Comparison of ENCODE assay signal across 7 cellular contexts in the genomic region with DNA sequence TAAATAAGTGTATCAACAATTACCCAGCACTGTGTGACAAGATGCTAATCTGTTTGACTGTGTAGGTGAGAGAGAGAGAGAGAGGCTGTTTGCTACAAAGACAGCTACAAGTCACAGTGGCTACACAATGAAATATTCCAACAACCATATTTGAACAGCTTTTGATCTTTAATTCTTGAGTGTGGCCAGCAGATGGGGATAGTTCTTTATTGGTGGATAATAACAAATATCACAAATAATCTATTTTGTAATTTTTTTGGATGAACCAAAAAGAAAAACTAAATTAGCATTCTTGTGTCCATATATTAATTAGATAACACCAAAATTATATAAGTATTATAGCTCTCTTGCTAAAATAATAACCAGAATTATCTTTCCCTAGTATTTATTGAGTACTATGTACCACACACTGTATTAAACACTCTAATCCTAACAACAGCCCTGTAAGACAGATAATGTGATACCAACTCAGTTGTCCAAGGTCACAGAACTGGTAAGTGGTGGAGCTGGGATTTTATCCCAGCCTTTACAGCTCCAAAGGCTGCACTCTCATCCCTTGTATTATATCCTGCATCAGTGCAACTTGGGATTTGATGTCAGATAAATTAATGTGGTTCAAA.
DNase-seq lines count a peak whose midpoint lies in the region; ATAC-seq, FAIRE-seq and TF ChIP-seq lines count a peak whose summit lies in the region.

No MANE protein-coding gene starts in this region.

- H3K9ac ChIP-seq in neural cell (ENCODE audit: low read length) = no peak overlapping the region

- no peaks in the 10 kb centered on the region for H3K9me3 Mint-ChIP-seq in activated T-helper 17 cell treated with anti-CD3 and anti-CD28 coated beads, Interleukin-2, amount 50 U/mL, for 72 hours

- no peak overlapping the region for H3K4me3 ChIP-seq in brain microvascular endothelial cell (ENCODE audit: low read depth, low read length)
- no peak overlapping the region for H3K4me3 ChIP-seq in neural cell (ENCODE audit: low read length)

- H3K27me3 ChIP-seq in brain microvascular endothelial cell (replicated peaks) = no peaks in the 10 kb centered on the region
- no peaks in the 10 kb centered on the region for H3K27me3 ChIP-seq in neural cell (ENCODE audit: insufficient read depth, low read depth, low read length)

- H3K27ac ChIP-seq in brain microvascular endothelial cell (no peak overlapping the region), neural cell (ENCODE audit: low read length) (no peak overlapping the region), caudate nucleus (ENCODE audit: low read depth, low read length) (no peak overlapping the region)

- in situ Hi-C loops in brain microvascular endothelial cell (cut with HindIII; ENCODE audit: low pct_ligation_motif_present, low sequenced_read_pairs) = no loop called here

- H3K4me3 Mint-ChIP-seq in activated T-helper 17 cell treated with anti-CD3 and anti-CD28 coated beads, Interleukin-2, amount 50 U/mL, for 72 hours = no peak overlapping the region

- no peak for ATAC-seq in activated T-helper 17 cell treated with anti-CD3 and anti-CD28 coated beads, Interleukin-2, amount 50 U/mL, for 72 hours (replicated peaks)

- peaks cover 9% of the 10 kb centered on the region for H3K27me3 Mint-ChIP-seq in activated T-helper 17 cell treated with anti-CD3 and anti-CD28 coated beads, Interleukin-2, amount 50 U/mL, for 72 hours

- H3K36me3 ChIP-seq in brain microvascular endothelial cell (replicated peaks) (no peaks in the 10 kb centered on the region), neural cell (ENCODE audit: insufficient read depth, low read length) (no peaks in the 10 kb centered on the region)

- no peaks in the 10 kb centered on the region for H3K36me3 Mint-ChIP-seq in activated T-helper 17 cell treated with anti-CD3 and anti-CD28 coated beads, Interleukin-2, amount 50 U/mL, for 72 hours (ENCODE audit: low read depth)

- H3K4me1 Mint-ChIP-seq in activated T-helper 17 cell treated with anti-CD3 and anti-CD28 coated beads, Interleukin-2, amount 50 U/mL, for 72 hours = no peaks in the 10 kb centered on the region

- no peaks in the 10 kb centered on the region for H4K20me1 ChIP-seq in neural cell (ENCODE audit: insufficient read depth)

- TF ChIP-seq EP300 in neural cell (conservative IDR thresholded peaks at IDR 0.05; ENCODE audit: poor library complexity, severe bottlenecking) = no peak

- H2AFZ ChIP-seq in neural cell (ENCODE audit: low read depth, low read length) = no peak overlapping the region

- no peaks in the 10 kb centered on the region for H3F3A ChIP-seq in neural cell (ENCODE audit: insufficient read depth, low read length, poor library complexity, severe bottlenecking)

- no peaks in the 10 kb centered on the region for H3K79me2 ChIP-seq in neural cell (replicated peaks; ENCODE audit: insufficient read depth, low read length)

- no peaks in the 10 kb centered on the region for H3K9me2 ChIP-seq in neural cell (ENCODE audit: insufficient read depth, low read length)

- no peaks in the 10 kb centered on the region for H3K9me3 ChIP-seq in neural cell (ENCODE audit: low read length)

- TF ChIP-seq CTCF in brain microvascular endothelial cell (IDR thresholded peaks at IDR 0.05; ENCODE audit: low read depth, low read length, missing control alignments) = peak; percentile 39
- peak; percentile 74 for TF ChIP-seq CTCF in neural cell (IDR thresholded peaks at IDR 0.05; ENCODE audit: poor library complexity, severe bottlenecking)

- peak; percentile 70 for TF ChIP-seq RAD21 in neural cell (conservative IDR thresholded peaks at IDR 0.05)

- H3K27ac Mint-ChIP-seq in activated T-helper 17 cell treated with anti-CD3 and anti-CD28 coated beads, Interleukin-2, amount 50 U/mL, for 72 hours = no peak overlapping the region

- DNase-seq in NCI-H1105 treated with DMSO at 0.1 percent for 48 hours (lab: John Stamatoyannopoulos, UW) (peak; percentile 58), brain microvascular endothelial cell (no peak), iPS-NIHi11 (ENCODE audit: low spot score) (no peak), caudate nucleus (lab: John Stamatoyannopoulos, UW) (no peak)

- FAIRE-seq in G401.6 (lab: Jason Lieb, UNC) = peak; percentile 95

- H3K4me2 ChIP-seq in neural cell (ENCODE audit: low read length) = no peak overlapping the region

TF ChIP-seq in neural cell, 6 proteins besides CTCF, POLR2A, EP300 and RAD21:
- TF ChIP-seq, protein P1, sequence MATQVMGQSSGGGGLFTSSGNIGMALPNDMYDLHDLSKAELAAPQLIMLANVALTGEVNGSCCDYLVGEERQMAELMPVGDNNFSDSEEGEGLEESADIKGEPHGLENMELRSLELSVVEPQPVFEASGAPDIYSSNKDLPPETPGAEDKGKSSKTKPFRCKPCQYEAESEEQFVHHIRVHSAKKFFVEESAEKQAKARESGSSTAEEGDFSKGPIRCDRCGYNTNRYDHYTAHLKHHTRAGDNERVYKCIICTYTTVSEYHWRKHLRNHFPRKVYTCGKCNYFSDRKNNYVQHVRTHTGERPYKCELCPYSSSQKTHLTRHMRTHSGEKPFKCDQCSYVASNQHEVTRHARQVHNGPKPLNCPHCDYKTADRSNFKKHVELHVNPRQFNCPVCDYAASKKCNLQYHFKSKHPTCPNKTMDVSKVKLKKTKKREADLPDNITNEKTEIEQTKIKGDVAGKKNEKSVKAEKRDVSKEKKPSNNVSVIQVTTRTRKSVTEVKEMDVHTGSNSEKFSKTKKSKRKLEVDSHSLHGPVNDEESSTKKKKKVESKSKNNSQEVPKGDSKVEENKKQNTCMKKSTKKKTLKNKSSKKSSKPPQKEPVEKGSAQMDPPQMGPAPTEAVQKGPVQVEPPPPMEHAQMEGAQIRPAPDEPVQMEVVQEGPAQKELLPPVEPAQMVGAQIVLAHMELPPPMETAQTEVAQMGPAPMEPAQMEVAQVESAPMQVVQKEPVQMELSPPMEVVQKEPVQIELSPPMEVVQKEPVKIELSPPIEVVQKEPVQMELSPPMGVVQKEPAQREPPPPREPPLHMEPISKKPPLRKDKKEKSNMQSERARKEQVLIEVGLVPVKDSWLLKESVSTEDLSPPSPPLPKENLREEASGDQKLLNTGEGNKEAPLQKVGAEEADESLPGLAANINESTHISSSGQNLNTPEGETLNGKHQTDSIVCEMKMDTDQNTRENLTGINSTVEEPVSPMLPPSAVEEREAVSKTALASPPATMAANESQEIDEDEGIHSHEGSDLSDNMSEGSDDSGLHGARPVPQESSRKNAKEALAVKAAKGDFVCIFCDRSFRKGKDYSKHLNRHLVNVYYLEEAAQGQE (IDR thresholded peaks at IDR 0.05; ENCODE audit: borderline replicate concordance) = no peak
- peak; percentile 73 for TF ChIP-seq SMC3 (conservative IDR thresholded peaks at IDR 0.05; ENCODE audit: poor library complexity)
